In genomic region chr5:143024227-143024920, GRCh38 we compare ENCODE assay signal across 12 cellular contexts.
DNase-seq lines count a peak whose midpoint lies in the region; FAIRE-seq and TF ChIP-seq lines count a peak whose summit lies in the region.
"Had no signal": no experiment of that assay in that cellular context is flagged by ENCODE, and none has a peak within 500 bp of the region (broad histone marks: within the 10 kb centered on the region; RNA-seq: fewer than 3 reads in every experiment).

No MANE protein-coding gene starts in this region.

- H3F3A ChIP-seq in smooth muscle cell (ENCODE audit: low read depth), result peaks cover 4% of the 10 kb centered on the region

- peaks cover 32% of the 10 kb centered on the region for H3K4me1 Mint-ChIP-seq in type B pancreatic cell (ENCODE audit: unreplicated experiment)

- no peak overlapping the region for H3K27ac Mint-ChIP-seq in type B pancreatic cell
- H3K27ac Mint-ChIP-seq: endodermal cell had no signal

- no peaks in the 10 kb centered on the region for H3K79me2 ChIP-seq in smooth muscle cell (ENCODE audit: low read depth)

- H4K20me1 ChIP-seq in smooth muscle cell (ENCODE audit: low read depth), result no peaks in the 10 kb centered on the region

- no peaks in the 10 kb centered on the region for H3K9me3 Mint-ChIP-seq in type B pancreatic cell
- H3K9me3 Mint-ChIP-seq: endodermal cell had no signal

- H3K4me1 ChIP-seq in sigmoid colon, result peaks cover 0 to 28% (median 19%) of the 10 kb centered on the region in 4 donors
- peaks cover 17% of the 10 kb centered on the region for H3K4me1 ChIP-seq in smooth muscle cell (ENCODE audit: low read depth)

- FAIRE-seq in GM19239 (lab: Jason Lieb, UNC), result no peak

- WGBS in sigmoid colon, 2 donors, result 80 to 82% methylated on average over 5 of the region's 5 CpGs
- WGBS in smooth muscle cell (ENCODE audit: low lambda C conversion rate), result 97% methylated on average over 5 of the region's 5 CpGs

- H3K27me3 ChIP-seq in sigmoid colon (no peaks in the 10 kb centered on the region), smooth muscle cell (ENCODE audit: low read depth) (no peaks in the 10 kb centered on the region)

- H3K4me2 ChIP-seq in smooth muscle cell, result no peak overlapping the region

- DNase-seq in NCI-H748 (lab: John Stamatoyannopoulos, UW; ENCODE audit: unreplicated experiment) (peak; percentile 38), NCI-H748 treated with DMSO at 0.1 percent for 48 hours (lab: John Stamatoyannopoulos, UW) (no peak), NCI-H1694 treated with DMSO at 0.1 percent for 48 hours (lab: John Stamatoyannopoulos, UW) (peak; percentile 87), sigmoid colon (no peak), type B pancreatic cell (ENCODE audit: extremely low spot score, unreplicated experiment) (no peak), smooth muscle cell (lab: John Stamatoyannopoulos, UW; ENCODE audit: unreplicated experiment) (no peak), GM19239 (ENCODE audit: insufficient read length, low spot score) (no peak)
- DNase-seq: activated T-cell treated with anti-CD3 and anti-CD28 coated beads for 4 hours, endodermal cell, glutamatergic neuron, NCI-H2227 treated with DMSO at 0.1 percent for 48 hours had no signal

- H2AFZ ChIP-seq in smooth muscle cell (ENCODE audit: low read depth), result no peak overlapping the region

- intact Hi-C loops in sigmoid colon (cut with DNase I), result loop anchor here (5.0 kb wide), 1 partner anchor 103 kb away; no protein-coding TSS in a partner anchor

- peaks cover 3% of the 10 kb centered on the region for H3K36me3 Mint-ChIP-seq in type B pancreatic cell

- no peak for TF ChIP-seq CTCF in VCaP (conservative IDR thresholded peaks at IDR 0.05)
- TF ChIP-seq CTCF in sigmoid colon (IDR thresholded peaks at IDR 0.05), result no peak
- no peak for TF ChIP-seq CTCF in type B pancreatic cell (conservative IDR thresholded peaks at IDR 0.05)
- no peak for TF ChIP-seq CTCF in smooth muscle cell (IDR thresholded peaks at IDR 0.05; ENCODE audit: borderline replicate concordance, insufficient read depth, poor library complexity, severe bottlenecking)

- no peaks in the 10 kb centered on the region for H3K9me3 ChIP-seq in sigmoid colon
- no peaks in the 10 kb centered on the region for H3K9me3 ChIP-seq in smooth muscle cell (replicated peaks; ENCODE audit: low read depth)

- no peak overlapping the region for H3K9ac ChIP-seq in smooth muscle cell (ENCODE audit: low read depth)

- no peaks in the 10 kb centered on the region for H3K36me3 ChIP-seq in sigmoid colon
- H3K36me3 ChIP-seq in smooth muscle cell (ENCODE audit: low read depth), result no peaks in the 10 kb centered on the region

- TF ChIP-seq EP300 in sigmoid colon (IDR thresholded peaks at IDR 0.05), result no peak

- no peaks in the 10 kb centered on the region for H3K27me3 Mint-ChIP-seq in type B pancreatic cell

- peak overlapping the region; percentile 49 for H3K27ac ChIP-seq in VCaP
- peak overlapping the region; percentile 38 to 64 (median 58) for H3K27ac ChIP-seq in sigmoid colon
- no peak overlapping the region for H3K27ac ChIP-seq in smooth muscle cell (ENCODE audit: low read depth)

- H3K4me3 ChIP-seq in sigmoid colon (no peak overlapping the region), smooth muscle cell (no peak overlapping the region)

- no peak for TF ChIP-seq POLR2A in sigmoid colon (IDR thresholded peaks at IDR 0.05)

- H3K4me3 Mint-ChIP-seq in type B pancreatic cell, result no peak overlapping the region
- H3K4me3 Mint-ChIP-seq: endodermal cell had no signal

Comparison
In these comparisons a context has a peak if more than half of its experiments do, and no peak if none do; other contexts are left out.
1. DNase-seq: peak in NCI-H748 (single experiment) and NCI-H1694 treated with DMSO at 0.1 percent for 48 hours (single experiment); none in NCI-H748 treated with DMSO at 0.1 percent for 48 hours (single experiment), sigmoid colon (single experiment), type B pancreatic cell (single experiment), smooth muscle cell (single experiment) and GM19239 (single experiment).